8 cellular contexts compared by ENCODE assay signal in the genomic region with DNA sequence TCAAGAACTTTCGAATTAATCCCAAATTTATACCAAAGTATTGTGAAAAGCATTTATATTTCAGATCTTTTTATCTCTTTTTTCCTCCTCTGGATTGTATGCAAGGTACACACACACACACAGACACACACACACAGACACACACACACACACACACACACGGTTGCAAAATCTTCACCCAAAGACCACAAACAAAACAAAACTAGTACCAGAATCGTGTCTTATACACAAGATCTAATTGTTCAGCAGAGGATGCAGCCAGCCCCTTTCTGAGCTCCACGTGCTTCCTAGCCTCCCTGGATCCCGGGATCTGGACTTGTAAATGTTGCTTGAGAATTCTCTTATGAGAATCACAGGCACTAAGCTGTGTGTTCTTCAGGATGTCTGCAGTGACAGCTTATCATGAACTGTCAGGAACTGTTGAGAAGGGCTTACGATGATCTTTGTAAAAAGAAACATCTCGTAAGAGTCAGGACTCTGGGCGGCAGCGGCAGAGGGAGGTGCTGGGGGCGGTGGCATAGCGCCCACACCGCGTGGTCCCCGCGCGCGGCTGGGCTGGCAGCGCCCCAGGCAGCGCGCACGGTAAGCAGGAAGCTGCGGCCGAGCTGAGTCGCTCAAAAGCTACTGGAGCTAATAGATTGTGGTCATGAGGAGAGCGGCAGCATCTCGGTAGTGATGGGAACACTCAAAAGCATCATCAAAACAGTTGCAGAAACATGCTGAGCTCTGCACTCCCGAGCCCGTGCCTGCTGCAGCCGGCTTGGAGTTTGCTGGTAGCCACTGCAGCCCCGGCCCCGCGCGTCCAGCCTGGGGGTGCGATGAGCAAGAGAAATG.
DNase-seq lines count a peak whose midpoint lies in the region; ATAC-seq and TF ChIP-seq lines count a peak whose summit lies in the region.

No MANE protein-coding gene starts in this region.

- H3K36me3 Mint-ChIP-seq in osteocyte (ENCODE audit: unreplicated experiment) = no peaks in the 10 kb centered on the region

- no peaks in the 10 kb centered on the region for H3K4me1 ChIP-seq in A673 (ENCODE audit: insufficient read depth, low read length, poor library complexity, severe bottlenecking)
- H3K4me1 ChIP-seq in ascending aorta = peaks cover 0 to 3% of the 10 kb centered on the region in 2 donors
- H3K4me1 ChIP-seq in iPS-20b (ENCODE audit: insufficient read depth, low read length) = peaks cover 4% of the 10 kb centered on the region; the same call in 1 of the 2 replicates

- H3K27ac ChIP-seq in A673 (ENCODE audit: low read depth, low read length, poor library complexity, severe bottlenecking) (no peak overlapping the region), ascending aorta (no peak overlapping the region), iPS-20b (ENCODE audit: low read length) (no peak overlapping the region)

- H3K36me3 ChIP-seq in A673 (ENCODE audit: insufficient read depth, low read length, poor library complexity, severe bottlenecking) (no peaks in the 10 kb centered on the region), ascending aorta (no peaks in the 10 kb centered on the region), iPS-20b (ENCODE audit: insufficient read depth, low read depth, low read length) (no peaks in the 10 kb centered on the region)

- H3K4me1 Mint-ChIP-seq in osteocyte (ENCODE audit: unreplicated experiment) = peaks cover 5% of the 10 kb centered on the region

- BruUV-seq in A673 (replicated peaks; lab: Mats Ljungman, UMichigan) = no TSS peak

- intact Hi-C loops in A673 (cut with micrococcal nuclease; ENCODE audit: unreplicated experiment) (no loop called here), ascending aorta (cut with DNase I) (no loop called here)

- peak overlapping the region; percentile 30 for H3K4me3 ChIP-seq in A673 (ENCODE audit: low read depth, low read length, poor library complexity, severe bottlenecking)
- peak overlapping the region; percentile 25 to 57 for H3K4me3 ChIP-seq in ascending aorta
- H3K4me3 ChIP-seq in iPS-20b (ENCODE audit: low read length) = peak overlapping the region; percentile 69

- peaks cover 13% of the 10 kb centered on the region for H3K9me3 Mint-ChIP-seq in osteocyte (ENCODE audit: unreplicated experiment)

- H3K27me3 ChIP-seq in A673 (replicated peaks; ENCODE audit: insufficient read depth, low read depth, low read length, poor library complexity) (peaks cover 3% of the 10 kb centered on the region), ascending aorta (no peaks in the 10 kb centered on the region), iPS-20b (ENCODE audit: insufficient read depth, low read length) (peaks cover 32% of the 10 kb centered on the region)

- H3K27ac Mint-ChIP-seq in osteocyte (ENCODE audit: unreplicated experiment) = no peak overlapping the region

- ATAC-seq in GM18870 (IDR thresholded peaks at IDR 0.05; ENCODE audit: unreplicated experiment) (peak; percentile 91), HG03342 (IDR thresholded peaks at IDR 0.05; ENCODE audit: unreplicated experiment) (peak; percentile 94)

- POLR2A ChIA-PET in A673 (lab: Charles Lee; ENCODE audit: low non-redundant PET) = interaction anchor here (0.7 kb wide), 1 partner anchor 15 kb away, joined by 5 read pairs; no protein-coding TSS in a partner anchor

- DNase-seq in A673 (ENCODE audit: low spot score) = peak; percentile 63
- DNase-seq in T-helper 9 cell = peak; percentile 80
- DNase-seq in ascending aorta (ENCODE audit: low spot score in 2 of 2) = peak; percentile 10 to 70
- DNase-seq in stimulated activated CD4-positive, alpha-beta T cell treated with anti-CD3 and anti-CD28 coated beads, Interleukin-12 subunit alpha, Interleukin-12 subunit beta, amount 100 ng/mL, for 48 hours (ENCODE audit: low read depth in 2 of 3, low spot score in 1 of 3) = peak; percentile 56 to 74 (median 73)
- no peak for DNase-seq in osteocyte (ENCODE audit: extremely low spot score, unreplicated experiment)

- no peak overlapping the region for H3K4me3 Mint-ChIP-seq in osteocyte (ENCODE audit: unreplicated experiment)

- no peaks in the 10 kb centered on the region for H3K27me3 Mint-ChIP-seq in osteocyte (ENCODE audit: unreplicated experiment)

- TF ChIP-seq CTCF in A673 (conservative IDR thresholded peaks at IDR 0.05; ENCODE audit: low read depth, low read length) (no peak), ascending aorta (IDR thresholded peaks at IDR 0.05) (no peak), osteocyte (IDR thresholded peaks at IDR 0.05) (no peak)

- peak overlapping the region; percentile 2; the same call in 1 of the 2 replicates for H3K9ac ChIP-seq in iPS-20b (ENCODE audit: low read depth, low read length)

- CTCF ChIA-PET in A673 (lab: Charles Lee) = no interaction called here

- H3K9me3 ChIP-seq in A673 (ENCODE audit: low read depth, low read length, poor library complexity, severe bottlenecking) (no peaks in the 10 kb centered on the region), ascending aorta (no peaks in the 10 kb centered on the region), iPS-20b (ENCODE audit: insufficient read depth, low read depth, low read length) (no peaks in the 10 kb centered on the region)
